In the genomic region with DNA sequence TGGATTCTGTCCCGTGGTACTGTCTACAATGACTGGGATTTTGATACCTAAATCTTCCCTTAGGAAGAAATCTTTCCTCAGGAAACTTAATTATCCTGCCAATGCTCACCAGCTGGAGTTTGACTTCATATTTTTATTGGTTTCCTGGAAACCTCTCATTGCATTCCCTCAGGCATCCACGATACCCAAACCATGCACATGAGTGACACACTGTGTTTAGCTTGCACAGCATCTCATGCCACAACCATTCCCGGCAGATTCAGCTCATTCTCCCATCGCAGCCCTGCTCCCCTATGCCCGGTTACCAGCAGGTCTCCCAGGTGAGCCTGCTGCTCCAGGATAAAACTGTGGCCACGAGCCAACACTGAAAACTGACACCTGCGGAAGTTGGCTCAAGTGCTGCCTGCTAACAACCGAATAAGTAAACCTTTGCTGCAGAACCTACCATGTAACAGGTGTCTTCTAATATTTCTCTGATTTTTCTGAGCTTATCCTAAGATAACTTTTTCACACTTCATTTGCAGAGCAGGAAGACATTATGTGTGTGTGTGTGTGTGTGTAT, we compare ENCODE assay signal across 11 cellular contexts. TPM values are rescaled to one million over a fixed set of nuclear protein-coding genes. Genes with fewer than 3 reads are reported as not detected.
DNase-seq lines count a peak whose midpoint lies in the region; FAIRE-seq and TF ChIP-seq lines count a peak whose summit lies in the region.
"Not testable (repeated sequence)": the region's sequence is repeated elsewhere in the genome, so short reads cannot be mapped to it uniquely, and the experiment has no call there.
"Had no signal": no experiment of that assay in that cellular context is flagged by ENCODE, and none has a peak within 500 bp of the region (broad histone marks: within the 10 kb centered on the region; RNA-seq: fewer than 3 reads in every experiment).

No MANE protein-coding gene starts in this region.

- not testable (repeated sequence) for FAIRE-seq in bronchial epithelial cell (lab: Jason Lieb, UNC)

- not testable (repeated sequence) for H3K27me3 ChIP-seq in bronchial epithelial cell (ENCODE audit: control insufficient read depth, insufficient read depth, low read length)

- DNase-seq in EH (ENCODE audit: low read depth) (peak; percentile 72), LNCaP clone FGC (ENCODE audit: low read depth) (peak; percentile 26), NCI-H2029 treated with DMSO at 0.1 percent for 48 hours (lab: John Stamatoyannopoulos, UW) (peak; percentile 80), NCI-H526 treated with DMSO at 0.1 percent for 48 hours (lab: John Stamatoyannopoulos, UW) (peak; percentile 44), RWPE1 (ENCODE audit: low spot score) (peak; percentile 13), bronchial epithelial cell (ENCODE audit: low read depth) (peak; percentile 66), kidney tubule cell (ENCODE audit: low spot score) (peak; percentile 55)

- POLR2A ChIA-PET in RWPE1 (lab: Yijun Ruan, JAX; ENCODE audit: low non-redundant PET), result not testable (repeated sequence)

- not testable (repeated sequence) for TF ChIP-seq CTCF in LNCaP clone FGC (IDR thresholded peaks at IDR 0.05; ENCODE audit: control insufficient read depth, extremely low read depth, insufficient read depth); RWPE1 (conservative IDR thresholded peaks at IDR 0.05; ENCODE audit: low read depth); bronchial epithelial cell (IDR thresholded peaks at IDR 0.05; ENCODE audit: insufficient read depth, low read length, severe bottlenecking)

- CTCF ChIA-PET in RWPE1 (lab: Yijun Ruan, JAX), result not testable (repeated sequence)

- peak overlapping the region; percentile 82 for H3K27ac ChIP-seq in RWPE1

- not testable (repeated sequence) for H3K36me3 ChIP-seq in bronchial epithelial cell (ENCODE audit: control insufficient read depth, insufficient read depth, low read length)

- not testable (repeated sequence) for H3K4me3 ChIP-seq in LNCaP clone FGC (ENCODE audit: low read depth, low read length); bronchial epithelial cell (ENCODE audit: low read depth, low read length)

RNA-seq across cellular contexts. Expression of gene PSG2, which starts 48.9 kb away (rescaled TPM):
- not detected in 2 replicates for total RNA-seq in bronchial epithelial cell
- total RNA-seq: B cell, K562, Right ventricle myocardium superior had no signal

RNA-seq across cellular contexts. Expression of gene PSG5, which starts 55.0 kb away (rescaled TPM):
- total RNA-seq in bronchial epithelial cell, result not detected in 2 replicates
- total RNA-seq: B cell; CD4-positive, CD25-positive, alpha-beta regulatory T cell; K562; Right ventricle myocardium superior had no signal

Comparison
In these comparisons a context has a peak if more than half of its experiments do, and no peak if none do; other contexts are left out.
1. DNase-seq: peak in every context shown above with its lines; median percentile 80 in NCI-H2029 treated with DMSO at 0.1 percent for 48 hours; 72 in EH; 66 in bronchial epithelial cell; 55 in kidney tubule cell; 44 in NCI-H526 treated with DMSO at 0.1 percent for 48 hours; 26 in LNCaP clone FGC; 13 in RWPE1.